In genomic region chr3:94115482-94115881, GRCh38 we compare ENCODE assay signal across 10 cellular contexts. TPM values are rescaled to one million over a fixed set of nuclear protein-coding genes. Genes with fewer than 3 reads are reported as not detected.
A peak's percentile ranks its signal among the peaks of the same experiment; 100 is the strongest.
DNase-seq lines count a peak whose midpoint lies in the region; ATAC-seq and TF ChIP-seq lines count a peak whose summit lies in the region.
"Had no signal": no experiment of that assay in that cellular context is flagged by ENCODE, and none has a peak within 500 bp of the region (broad histone marks: within the 10 kb centered on the region; RNA-seq: fewer than 3 reads in every experiment).

No MANE protein-coding gene starts in this region.

- no peaks in the 10 kb centered on the region for H3K9me3 ChIP-seq in suprapubic skin

- peaks cover 18% of the 10 kb centered on the region for H3K36me3 ChIP-seq in suprapubic skin

- H3K4me1 ChIP-seq in suprapubic skin, result peaks cover 5% of the 10 kb centered on the region

- no peak for TF ChIP-seq EP300 in suprapubic skin (IDR thresholded peaks at IDR 0.05)

- TF ChIP-seq CTCF in LNCAP (IDR thresholded peaks at IDR 0.05) (peak; percentile 59), suprapubic skin (IDR thresholded peaks at IDR 0.05) (no peak)

- 44% methylated on average over 6 of the region's 6 CpGs for WGBS in suprapubic skin

- ATAC-seq in GM19467 (IDR thresholded peaks at IDR 0.05; ENCODE audit: unreplicated experiment), result no peak
- no peak for ATAC-seq in GM21528 (IDR thresholded peaks at IDR 0.05; ENCODE audit: low FRiP score, unreplicated experiment)
- ATAC-seq: stimulated activated naive CD8-positive, alpha-beta T cell treated with anti-CD3 and anti-CD28 coated beads, Interleukin-15, amount 100 ng/mL, for 72 hours had no signal

- no peaks in the 10 kb centered on the region for H3K27me3 ChIP-seq in suprapubic skin

- no peak for TF ChIP-seq POLR2A in suprapubic skin (IDR thresholded peaks at IDR 0.05)

- no peak overlapping the region for H3K27ac ChIP-seq in suprapubic skin

- no peak overlapping the region for H3K4me3 ChIP-seq in suprapubic skin

- DNase-seq in COR-L47 (lab: John Stamatoyannopoulos, UW), result peak; percentile 27
- peak; percentile 64 for DNase-seq in astrocyte of the hippocampus (ENCODE audit: low read depth, low spot score)
- DNase-seq in left kidney (ENCODE audit: low read depth, low spot score), result peak; percentile 28
- no peak for DNase-seq in activated CD8-positive, alpha-beta memory T cell treated with anti-CD3 and anti-CD28 coated beads for 24 hours
- DNase-seq in suprapubic skin (ENCODE audit: low spot score in 2 of 2), result no peak
- DNase-seq: NCI-H2029; stimulated activated naive CD8-positive, alpha-beta T cell treated with anti-CD3 and anti-CD28 coated beads, Interleukin-15, amount 100 ng/mL, for 72 hours had no signal

RNA-seq across cellular contexts. Expression of gene NSUN3, which starts 52.6 kb away (rescaled TPM):
- total RNA-seq in suprapubic skin, result 10 to 100 TPM in 1 of 4 donors, 1 to 10 TPM in 3; 6.8 to 18.6 (median 8.9) TPM

RNA-seq across cellular contexts. Expression of gene DHFR2, which starts 52.8 kb away (rescaled TPM):
- 1 to 10 TPM; 1.6 to 6.3 (median 4.0) TPM for total RNA-seq in suprapubic skin

Comparison
In these comparisons a context has a peak if more than half of its experiments do, and no peak if none do; other contexts are left out.
1. DNase-seq: peak in COR-L47 (single experiment), astrocyte of the hippocampus (single experiment) and left kidney (single experiment); none in activated CD8-positive, alpha-beta memory T cell treated with anti-CD3 and anti-CD28 coated beads for 24 hours (single experiment) and suprapubic skin (0 of 2).